ENCODE assay signal across 32 cellular contexts in the genomic region with DNA sequence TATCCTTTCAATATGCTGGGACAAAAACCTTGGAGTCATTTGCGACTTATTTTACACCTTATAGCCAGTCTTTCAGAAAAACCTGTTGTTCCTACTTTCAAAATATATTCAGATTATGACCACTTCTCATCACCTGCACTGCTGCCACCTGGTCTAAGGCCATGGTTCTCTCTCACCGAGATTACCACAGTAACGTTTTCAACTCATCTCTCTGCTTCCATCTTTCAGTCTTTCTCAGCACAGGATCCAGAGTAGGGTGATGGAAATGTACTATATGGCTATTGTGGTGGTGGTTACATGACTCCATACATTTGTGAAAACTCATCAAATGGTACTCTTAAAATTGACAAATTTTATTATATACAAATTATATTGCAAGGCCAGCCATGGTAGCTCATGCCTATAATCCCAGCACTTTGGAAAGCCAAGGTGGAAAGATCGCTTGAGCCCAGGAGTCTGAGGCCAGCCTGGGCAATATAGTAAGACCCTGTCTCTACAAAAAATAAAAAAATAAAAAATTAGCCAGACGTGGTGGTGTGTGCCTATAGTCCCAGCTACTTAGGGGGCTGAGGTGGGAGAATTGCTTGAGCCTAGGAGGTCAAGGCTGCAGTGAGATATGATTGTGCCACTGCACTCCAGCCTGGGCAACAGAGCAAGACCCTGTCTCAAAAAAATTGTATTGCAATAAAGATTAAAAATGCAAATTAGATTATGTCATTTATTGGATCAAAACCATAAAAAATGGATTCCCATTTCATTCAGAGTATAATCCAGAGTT.
"Had no signal": no experiment of that assay in that cellular context is flagged by ENCODE, and none has a peak within 500 bp of the region (broad histone marks: within the 10 kb centered on the region; RNA-seq: fewer than 3 reads in every experiment).

No MANE protein-coding gene starts in this region.

- H3K4me3 ChIP-seq: adrenal gland, body of pancreas, esophagus muscularis mucosa, gastrocnemius medialis, heart left ventricle had no signal

- H3K27me3 ChIP-seq: adrenal gland, body of pancreas, esophagus muscularis mucosa, gastrocnemius medialis, heart left ventricle had no signal

- ATAC-seq: activated CD4-positive, CD25-positive, alpha-beta regulatory T cell treated with anti-CD3 and anti-CD28 coated beads, Interleukin-2, amount 50 U/mL, for 24 hours; activated CD8-positive, alpha-beta T cell treated with anti-CD3 and anti-CD28 coated beads for 36 hours; activated naive CD8-positive, alpha-beta T cell treated with anti-CD3 and anti-CD28 coated beads, Interleukin-2, amount 50 U/mL, for 24 hours; activated T-cell treated with anti-CD3 and anti-CD28 coated beads, Interleukin-2, amount 50 U/mL, for 4 hours; activated T-helper 17 cell treated with anti-CD3 and anti-CD28 coated beads, Interleukin-2, amount 50 U/mL, for 72 hours; body of pancreas; effector memory CD8-positive, alpha-beta T cell; foreskin keratinocyte; gastrocnemius medialis; heart left ventricle had no signal

- DNase-seq: activated B cell treated with CpG ODN at 0.5 μM for 24 hours; activated CD4-positive, alpha-beta T cell treated with anti-CD3 and anti-CD28 coated beads for 48 hours; activated CD4-positive, alpha-beta T cell treated with anti-CD3 and anti-CD28 coated beads, Interleukin-2, amount 50 U/mL, for 1 hour; activated CD4-positive, alpha-beta T cell treated with anti-CD3 and anti-CD28 coated beads, Interleukin-2, amount 50 U/mL, for 48 hours; activated CD8-positive, alpha-beta memory T cell treated with anti-CD3 and anti-CD28 coated beads for 24 hours; activated CD8-positive, alpha-beta T cell treated with anti-CD3 and anti-CD28 coated beads for 36 hours; activated effector memory CD4-positive, alpha-beta T cell treated with Interleukin-2 at 50 U/mL for 16 hours; activated gamma-delta T cell treated with Interleukin-2 at 50 U/mL for 16 hours; activated naive CD4-positive, alpha-beta T cell treated with Interleukin-2 at 50 U/mL for 16 hours; activated naive CD8-positive, alpha-beta T cell treated with anti-CD3 and anti-CD28 coated beads for 36 hours; activated naive CD8-positive, alpha-beta T cell treated with anti-CD3 and anti-CD28 coated beads, Interleukin-2, amount 50 U/mL, for 24 hours; activated T-cell treated with anti-CD3 and anti-CD28 coated beads, Interleukin-2, amount 50 U/mL, for 4 hours; adrenal gland; amygdala; aorta; body of pancreas; caudate nucleus; cortex of kidney; dermis blood vessel endothelial cell; effector CD4-positive, alpha-beta T cell; effector memory CD8-positive, alpha-beta T cell; erythroblast; foreskin keratinocyte; gastrocnemius medialis; glutamatergic neuron; heart left ventricle; T1000; WERI-Rb-1 had no signal

- H3K27ac ChIP-seq: adrenal gland, body of pancreas, foreskin keratinocyte, WERI-Rb-1 had no signal

- FAIRE-seq: colon had no signal

- H3K36me3 ChIP-seq: adrenal gland, esophagus muscularis mucosa, gastrocnemius medialis, heart left ventricle, WERI-Rb-1 had no signal

- H3K9me3 ChIP-seq: adrenal gland, body of pancreas, esophagus muscularis mucosa, gastrocnemius medialis, heart left ventricle had no signal
